In the genomic region with DNA sequence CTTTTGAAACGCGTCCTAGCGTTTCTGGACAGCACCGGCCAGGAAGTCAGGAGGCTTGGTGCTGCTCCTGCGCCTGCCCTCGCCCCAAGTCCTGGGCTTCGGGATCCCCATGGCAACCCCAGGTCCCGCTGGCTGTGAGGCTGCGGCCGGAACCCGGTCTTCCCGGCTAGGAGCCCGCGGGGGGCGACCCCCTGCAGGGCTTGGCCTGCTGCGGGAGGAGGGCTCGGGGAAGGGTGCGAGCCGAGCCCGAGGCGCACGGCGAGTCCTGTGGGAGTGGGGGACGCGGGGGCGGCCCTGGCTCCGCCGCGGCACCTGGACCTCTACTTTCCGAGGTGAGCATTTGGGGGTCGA, we compare ENCODE assay signal across 8 cellular contexts. TPM values are rescaled to one million over a fixed set of nuclear protein-coding genes. Genes with fewer than 3 reads are reported as not detected.
DNase-seq lines count a peak whose midpoint lies in the region; ATAC-seq and TF ChIP-seq lines count a peak whose summit lies in the region.

No MANE protein-coding gene starts in this region.

- DNase-seq in DND-41 (peak; percentile 34), heart right ventricle (no peak), sigmoid colon (no peak), NCI-H526 (lab: John Stamatoyannopoulos, UW) (no peak), anterior cingulate cortex (lab: John Stamatoyannopoulos, UW) (no peak)
- DNase-seq in activated T-cell treated with anti-CD3 and anti-CD28 coated beads, Interleukin-2, amount 50 U/mL, for 72 hours = peak; percentile 18 to 21

- no peak for TF ChIP-seq CTCF in DND-41 (IDR thresholded peaks at IDR 0.05; ENCODE audit: borderline replicate concordance, extremely low read depth, low read length, poor library complexity, severe bottlenecking)
- no peak for TF ChIP-seq CTCF in heart right ventricle (IDR thresholded peaks at IDR 0.05)
- TF ChIP-seq CTCF in sigmoid colon (IDR thresholded peaks at IDR 0.05) = no peak

- 1% methylated on average over 27 to 31 of the region's 31 CpGs for WGBS in heart right ventricle, 2 donors
- 1% methylated on average over 31 of the region's 31 CpGs for WGBS in sigmoid colon, 2 donors

- peaks cover 0 to 5% of the 10 kb centered on the region in 2 donors for H3K36me3 Mint-ChIP-seq in activated T-cell treated with anti-CD3 and anti-CD28 coated beads, Interleukin-2, amount 50 U/mL, for 72 hours (ENCODE audit: insufficient read depth in 2 of 2)

- no peak for TF ChIP-seq POLR2A in sigmoid colon (IDR thresholded peaks at IDR 0.05)

- TF ChIP-seq EP300 in sigmoid colon (IDR thresholded peaks at IDR 0.05) = no peak

- H3K27ac ChIP-seq in DND-41 (ENCODE audit: low read length) = peak overlapping the region; percentile 62
- H3K27ac ChIP-seq in heart right ventricle = peak overlapping the region in 9 of 10 donors; percentile 75 to 95 (median 93)
- peak overlapping the region; percentile 83 to 96 (median 92) for H3K27ac ChIP-seq in sigmoid colon

- ATAC-seq in DND-41 (ENCODE audit: insufficient read depth, low read depth) (peak; percentile 5), GM19452 (IDR thresholded peaks at IDR 0.05; ENCODE audit: unreplicated experiment) (peak; percentile 3), HG03520 (IDR thresholded peaks at IDR 0.05; ENCODE audit: unreplicated experiment) (peak; percentile 13), heart right ventricle (peak in 4 of 8 donors; percentile 0 to 4 (median 2))
- ATAC-seq in activated T-cell treated with anti-CD3 and anti-CD28 coated beads, Interleukin-2, amount 50 U/mL, for 72 hours (replicated peaks in 1 of 2) = peak in 1 of 2 donors; percentile 3

- H3K27me3 ChIP-seq in DND-41 (ENCODE audit: insufficient read depth, low read length, poor library complexity) (no peaks in the 10 kb centered on the region), heart right ventricle (no peaks in the 10 kb centered on the region), sigmoid colon (no peaks in the 10 kb centered on the region)

- H3K4me3 ChIP-seq in DND-41 (ENCODE audit: low read depth in 1 of 2, low read length in 2 of 2) (peak overlapping the region; percentile 94 to 96; a peak in 3 of 4 replicates), heart right ventricle (peak overlapping the region; percentile 65 to 99 (median 96)), sigmoid colon (peak overlapping the region; percentile 71 to 100 (median 85))

- no peak overlapping the region for H3K27ac Mint-ChIP-seq in activated T-cell treated with anti-CD3 and anti-CD28 coated beads, Interleukin-2, amount 50 U/mL, for 72 hours

- peak overlapping the region; percentile 68 for H3K9ac ChIP-seq in DND-41 (ENCODE audit: low read depth, low read length)

- intact Hi-C loops in heart right ventricle (cut with DNase I) (no loop called here), sigmoid colon (cut with DNase I) (loop anchor here (1.0 to 5.0 kb wide), 3 partner anchors 21 to 259 kb away; a partner anchor contains a TSS)

- H3K79me2 ChIP-seq in DND-41 (ENCODE audit: insufficient read depth, low read length) = peaks cover 54% of the 10 kb centered on the region

- H3K4me2 ChIP-seq in DND-41 (ENCODE audit: insufficient read depth, low read length) = peak overlapping the region; percentile 89

- H3K36me3 ChIP-seq in DND-41 (ENCODE audit: insufficient read depth, low read length) (peaks cover 56% of the 10 kb centered on the region), heart right ventricle (peaks cover 0 to 37% (median 6%) of the 10 kb centered on the region in 9 donors), sigmoid colon (peaks cover 0 to 34% (median 7%) of the 10 kb centered on the region in 4 donors)

- H3K4me1 ChIP-seq in DND-41 (ENCODE audit: insufficient read depth, low read length) (peaks cover 34% of the 10 kb centered on the region), heart right ventricle (peaks cover 9 to 46% (median 31%) of the 10 kb centered on the region in 9 donors), sigmoid colon (peaks cover 0 to 45% (median 40%) of the 10 kb centered on the region in 4 donors)

- peak overlapping the region; percentile 80 for H2AFZ ChIP-seq in DND-41 (ENCODE audit: low read depth, low read length)

- H3K4me1 Mint-ChIP-seq in activated T-cell treated with anti-CD3 and anti-CD28 coated beads, Interleukin-2, amount 50 U/mL, for 72 hours (ENCODE audit: low read depth) = peaks cover 37% of the 10 kb centered on the region

- H3K4me3 Mint-ChIP-seq in activated T-cell treated with anti-CD3 and anti-CD28 coated beads, Interleukin-2, amount 50 U/mL, for 72 hours = peak overlapping the region; percentile 83 to 84

- H3K9me3 ChIP-seq in DND-41 (ENCODE audit: insufficient read depth, low read length, severe bottlenecking) (no peaks in the 10 kb centered on the region), heart right ventricle (no peaks in the 10 kb centered on the region), sigmoid colon (no peaks in the 10 kb centered on the region)

- H3K9me3 Mint-ChIP-seq in activated T-cell treated with anti-CD3 and anti-CD28 coated beads, Interleukin-2, amount 50 U/mL, for 72 hours = no peaks in the 10 kb centered on the region

- H4K20me1 ChIP-seq in DND-41 (ENCODE audit: insufficient read depth, low read length) = peaks cover 38% of the 10 kb centered on the region

- H3K27me3 Mint-ChIP-seq in activated T-cell treated with anti-CD3 and anti-CD28 coated beads, Interleukin-2, amount 50 U/mL, for 72 hours (ENCODE audit: low read depth) = no peaks in the 10 kb centered on the region

RNA-seq across cellular contexts. Expression of a gene that starts 0.3 kb away (rescaled TPM):
- 1 to 10 TPM; 6.8 to 6.9 TPM for total RNA-seq in activated T-cell treated with anti-CD3 and anti-CD28 coated beads, Interleukin-2, amount 50 U/mL, for 72 hours
- total RNA-seq in heart right ventricle = 1 to 10 TPM; 3.5 to 7.6 (median 5.7) TPM
- polyA plus RNA-seq in heart right ventricle = 1 to 10 TPM; 1.2 to 3.0 TPM
- 1 to 10 TPM; 6.2 to 9.1 (median 6.7) TPM for total RNA-seq in sigmoid colon
- 1 to 10 TPM; 2.4 to 9.1 (median 2.5) TPM for polyA plus RNA-seq in sigmoid colon

RNA-seq across cellular contexts. Expression of a gene that starts 0.6 kb away (rescaled TPM):
- total RNA-seq in activated T-cell treated with anti-CD3 and anti-CD28 coated beads, Interleukin-2, amount 50 U/mL, for 72 hours = 100 to 1,000 TPM; 160 to 166 TPM
- total RNA-seq in heart right ventricle (100 to 1,000 TPM in 1 of 10 donors, 10 to 100 TPM in 9; 70.1 to 107 (median 84.1) TPM), sigmoid colon (10 to 100 TPM; 49.0 to 56.2 (median 50.7) TPM)
- polyA plus RNA-seq in heart right ventricle (10 to 100 TPM; 55.5 to 77.0 TPM), sigmoid colon (100 to 1,000 TPM in 1 of 3 donors, 10 to 100 TPM in 2; 40.8 to 113 (median 52.2) TPM)

RNA-seq across cellular contexts. Expression of a gene that starts 21.4 kb away (rescaled TPM):
- total RNA-seq in activated T-cell treated with anti-CD3 and anti-CD28 coated beads, Interleukin-2, amount 50 U/mL, for 72 hours = 10 to 100 TPM; 10.2 to 11.4 TPM
- total RNA-seq in heart right ventricle (10 to 100 TPM; 14.6 to 26.0 (median 18.6) TPM), sigmoid colon (10 to 100 TPM; 12.8 to 17.0 (median 15.0) TPM)
- polyA plus RNA-seq in heart right ventricle (10 to 100 TPM; 13.7 to 19.1 TPM), sigmoid colon (10 to 100 TPM in 2 of 3 donors, 1 to 10 TPM in 1; 9.9 to 21.9 (median 12.6) TPM)

Comparison
In these comparisons a context has a peak if more than half of its experiments do, and no peak if none do; other contexts are left out.
1. DNase-seq: peak in DND-41 (single experiment) and activated T-cell treated with anti-CD3 and anti-CD28 coated beads, Interleukin-2, amount 50 U/mL, for 72 hours (2 of 2); none in heart right ventricle (0 of 2), sigmoid colon (single experiment), NCI-H526 (0 of 2) and anterior cingulate cortex (0 of 58).
2. Peak in every context shown above with its lines, with median percentiles within 50 percentile points of each other: H3K27ac ChIP-seq and H3K4me3 ChIP-seq.